22 cellular contexts compared by ENCODE assay signal in the genomic region with DNA sequence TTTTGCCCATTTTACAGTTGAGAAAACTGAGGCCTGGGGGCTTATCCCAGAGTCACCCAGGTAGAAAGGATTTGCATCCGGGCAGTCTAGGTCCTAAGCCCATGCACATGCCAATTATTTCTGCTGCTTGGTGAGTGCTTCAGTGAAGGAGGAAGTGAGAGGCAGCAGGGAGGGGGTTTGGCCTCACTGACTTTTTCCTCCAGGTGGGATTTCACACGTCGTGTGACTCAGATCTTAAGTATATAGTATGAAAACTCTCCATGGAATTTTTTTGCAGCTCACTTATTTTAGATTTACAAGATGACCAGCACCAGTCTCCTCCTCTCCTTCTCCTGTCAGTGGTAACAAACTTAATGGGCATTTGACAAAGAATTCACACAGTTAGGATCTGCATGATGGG. TPM values are rescaled to one million over a fixed set of nuclear protein-coding genes. Genes with fewer than 3 reads are reported as not detected.
DNase-seq lines count a peak whose midpoint lies in the region; ATAC-seq and TF ChIP-seq lines count a peak whose summit lies in the region.
"Had no signal": no experiment of that assay in that cellular context is flagged by ENCODE, and none has a peak within 500 bp of the region (broad histone marks: within the 10 kb centered on the region; RNA-seq: fewer than 3 reads in every experiment).

No MANE protein-coding gene starts in this region.

- peaks cover 11% of the 10 kb centered on the region for H3K4me1 ChIP-seq in upper lobe of right lung
- H3K4me1 ChIP-seq in psoas muscle, result peaks cover 8% of the 10 kb centered on the region

- no peak for TF ChIP-seq CTCF in upper lobe of right lung (IDR thresholded peaks at IDR 0.05)
- TF ChIP-seq CTCF in psoas muscle (IDR thresholded peaks at IDR 0.05), result no peak

- intact Hi-C loops in cardiac septum (cut with DNase I) (no loop called here), Right ventricle myocardium inferior (cut with DNase I) (no loop called here), upper lobe of right lung (cut with DNase I) (no loop called here), psoas muscle (cut with DNase I) (no loop called here)

- H3K9me3 ChIP-seq in upper lobe of right lung (no peaks in the 10 kb centered on the region), psoas muscle (no peaks in the 10 kb centered on the region)
- H3K9me3 ChIP-seq: esophagus squamous epithelium, MG63, stomach had no signal

- no peak overlapping the region for H3K4me3 ChIP-seq in upper lobe of right lung
- no peak overlapping the region for H3K4me3 ChIP-seq in psoas muscle
- H3K4me3 ChIP-seq: esophagus squamous epithelium, MG63, stomach had no signal

- H3K27ac ChIP-seq in upper lobe of right lung (no peak overlapping the region), psoas muscle (no peak overlapping the region)
- H3K27ac ChIP-seq: esophagus squamous epithelium, HL-60, stomach had no signal

- ATAC-seq in Right ventricle myocardium inferior, result no peak
- ATAC-seq in upper lobe of right lung, result no peak
- ATAC-seq in psoas muscle, result no peak
- ATAC-seq in HG02840 (IDR thresholded peaks at IDR 0.05; ENCODE audit: low FRiP score, unreplicated experiment), result no peak
- ATAC-seq: left cardiac atrium, natural killer cell had no signal

- DNase-seq in cardiac septum (ENCODE audit: low spot score), result peak; percentile 31
- DNase-seq in Right ventricle myocardium inferior (ENCODE audit: missing footprints), result no peak
- peak; percentile 41 for DNase-seq in RPMI8226
- peak; percentile 36 for DNase-seq in kidney tubule cell (ENCODE audit: low spot score)
- DNase-seq in upper lobe of right lung, result no peak
- DNase-seq in psoas muscle, result no peak
- DNase-seq in NCI-H1105 treated with DMSO at 0.1 percent for 48 hours (lab: John Stamatoyannopoulos, UW), result no peak
- DNase-seq: CD4-positive, alpha-beta memory T cell; effector memory CD4-positive, alpha-beta T cell; esophagus squamous epithelium; GDM1; left cardiac atrium; MG63; natural killer cell; NCI-H1694 treated with DMSO at 0.1 percent for 48 hours; NCI-H2227 treated with DMSO at 0.1 percent for 48 hours; small intestine; stimulated activated CD4-positive, alpha-beta T cell treated with anti-CD3 and anti-CD28 coated beads, Interleukin-4, amount 100 ng/mL, for 1 hour; stomach; T1000 had no signal

- WGBS in psoas muscle, 3 donors, result 54 to 73% (median 56%) methylated on average over 3 of the region's 3 CpGs

- H3K36me3 ChIP-seq in upper lobe of right lung (no peaks in the 10 kb centered on the region), psoas muscle (ENCODE audit: insufficient read depth in 1 of 2, low read depth in 1 of 2) (no peaks in the 10 kb centered on the region)
- H3K36me3 ChIP-seq: esophagus squamous epithelium, stomach had no signal

- H3K27me3 ChIP-seq in upper lobe of right lung (peaks cover 17% of the 10 kb centered on the region), psoas muscle (ENCODE audit: insufficient read depth in 3 of 3, low read length in 2 of 3) (peaks cover 0 to 19% (median 11%) of the 10 kb centered on the region in 3 donors)
- H3K27me3 ChIP-seq: MG63 had no signal

RNA-seq across cellular contexts. Expression of a gene that starts 4.6 kb away (rescaled TPM):
- 9.3 TPM for total RNA-seq in cardiac septum
- 32.6 TPM for total RNA-seq in Right ventricle myocardium inferior
- 7.1 TPM for total RNA-seq in upper lobe of right lung
- total RNA-seq in psoas muscle, result 1 to 10 TPM in 3 of 4 donors, under 1 TPM in 1; 0.52 to 7.9 (median 4.4) TPM
- polyA plus RNA-seq in psoas muscle, result under 1 TPM; 0.10 to 0.97 (median 0.49) TPM
- total RNA-seq: CD4-positive, alpha-beta memory T cell; natural killer cell had no signal
- polyA plus RNA-seq: CD4-positive, alpha-beta memory T cell had no signal

Comparison
In these comparisons a context has a peak if more than half of its experiments do, and no peak if none do; other contexts are left out.
1. DNase-seq: peak in cardiac septum (single experiment), RPMI8226 (single experiment) and kidney tubule cell (single experiment); none in Right ventricle myocardium inferior (single experiment), upper lobe of right lung (single experiment), psoas muscle (0 of 2) and NCI-H1105 treated with DMSO at 0.1 percent for 48 hours (single experiment).